In genomic region chr16:3594316-3595109, GRCh38 we compare ENCODE assay signal across 32 cellular contexts. TPM values are rescaled to one million over a fixed set of nuclear protein-coding genes. Genes with fewer than 3 reads are reported as not detected.
"Had no signal": no experiment of that assay in that cellular context is flagged by ENCODE, and none has a peak within 500 bp of the region (broad histone marks: within the 10 kb centered on the region; RNA-seq: fewer than 3 reads in every experiment).

No MANE protein-coding gene starts in this region.

- H3K27ac Mint-ChIP-seq: activated CD4-positive, alpha-beta memory T cell treated with anti-CD3 and anti-CD28 coated beads for 36 hours; activated naive CD4-positive, alpha-beta T cell treated with anti-CD3 and anti-CD28 coated beads, Interleukin-2, amount 10 ng/mL, durations not matched to agents 7 days and 5 days; activated naive CD8-positive, alpha-beta T cell treated with anti-CD3 and anti-CD28 coated beads, Interleukin-2, amount 10 ng/mL, durations not matched to agents 7 days and 5 days; brain; memory B cell; T-helper 2 cell treated with Interferon-gamma antibody and Interleukin-4, amounts not matched to agents 5 μg/mL and 100 μg/mL, for 36 hours; type B pancreatic cell had no signal

- H3K9me3 ChIP-seq: ascending aorta, heart left ventricle, ovary, prostate gland, vagina had no signal

- H3K27me3 Mint-ChIP-seq: activated CD4-positive, alpha-beta memory T cell treated with anti-CD3 and anti-CD28 coated beads for 36 hours; activated naive CD4-positive, alpha-beta T cell treated with anti-CD3 and anti-CD28 coated beads, Interleukin-2, amount 10 ng/mL, durations not matched to agents 7 days and 5 days; activated naive CD8-positive, alpha-beta T cell treated with anti-CD3 and anti-CD28 coated beads, Interleukin-2, amount 10 ng/mL, durations not matched to agents 7 days and 5 days; effector memory CD8-positive, alpha-beta T cell; memory B cell; naive thymus-derived CD8-positive, alpha-beta T cell; stimulated activated naive CD8-positive, alpha-beta T cell treated with anti-CD3 and anti-CD28 coated beads, Interleukin-15, amount 100 ng/mL, for 72 hours; type B pancreatic cell had no signal

- H3K27me3 ChIP-seq: ascending aorta, cardiac muscle cell, heart left ventricle, ovary, vagina had no signal

- H3K9me3 Mint-ChIP-seq: activated CD4-positive, alpha-beta memory T cell treated with anti-CD3 and anti-CD28 coated beads for 36 hours; activated naive CD4-positive, alpha-beta T cell treated with anti-CD3 and anti-CD28 coated beads, Interleukin-2, amount 10 ng/mL, durations not matched to agents 7 days and 5 days; activated naive CD8-positive, alpha-beta T cell treated with anti-CD3 and anti-CD28 coated beads, Interleukin-2, amount 10 ng/mL, durations not matched to agents 7 days and 5 days; effector memory CD8-positive, alpha-beta T cell; memory B cell; naive thymus-derived CD8-positive, alpha-beta T cell; stimulated activated naive CD8-positive, alpha-beta T cell treated with anti-CD3 and anti-CD28 coated beads, Interleukin-15, amount 100 ng/mL, for 72 hours; T-helper 2 cell treated with Interferon-gamma antibody and Interleukin-4, amounts not matched to agents 5 μg/mL and 100 μg/mL, for 36 hours; type B pancreatic cell had no signal

- ATAC-seq: effector memory CD8-positive, alpha-beta T cell; heart left ventricle; naive thymus-derived CD8-positive, alpha-beta T cell; sciatic nerve had no signal

- DNase-seq: activated CD4-positive, alpha-beta memory T cell treated with anti-CD3 and anti-CD28 coated beads for 36 hours; activated CD4-positive, alpha-beta T cell treated with anti-CD3 and anti-CD28 coated beads for 4 hours; activated CD8-positive, alpha-beta memory T cell treated with anti-CD3 and anti-CD28 coated beads, Interleukin-2, amount 50 U/mL, for 4 hours; activated gamma-delta T cell; activated naive CD4-positive, alpha-beta T cell treated with anti-CD3 and anti-CD28 coated beads, Interleukin-2, amount 10 ng/mL, durations not matched to agents 7 days and 5 days; activated naive CD8-positive, alpha-beta T cell treated with anti-CD3 and anti-CD28 coated beads, Interleukin-2, amount 10 ng/mL, durations not matched to agents 7 days and 5 days; activated T-cell treated with anti-CD3 and anti-CD28 coated beads, Interleukin-2, amount 50 U/mL, for 1 hour; cerebellar nuclear complex; effector memory CD8-positive, alpha-beta T cell; heart left ventricle; hypothalamus; naive thymus-derived CD8-positive, alpha-beta T cell; ovary; retina; stimulated activated CD4-positive, alpha-beta T cell treated with anti-CD3 and anti-CD28 coated beads, Interleukin-12 subunit alpha, Interleukin-12 subunit beta, amount 100 ng/mL, for 4 hours; stimulated activated CD4-positive, alpha-beta T cell treated with anti-CD3 and anti-CD28 coated beads, Interleukin-4, amount 100 ng/mL, for 1 hour; stimulated activated naive CD8-positive, alpha-beta T cell treated with anti-CD3 and anti-CD28 coated beads, Interleukin-15, amount 100 ng/mL, for 72 hours; substantia nigra; T-helper 1 cell had no signal

- H3K27ac ChIP-seq: ascending aorta, cardiac muscle cell, coronary artery, heart left ventricle, ovary, prostate gland, skin epidermis, vagina had no signal

- H3K4me3 Mint-ChIP-seq: activated CD4-positive, alpha-beta memory T cell treated with anti-CD3 and anti-CD28 coated beads for 36 hours; activated naive CD4-positive, alpha-beta T cell treated with anti-CD3 and anti-CD28 coated beads, Interleukin-2, amount 10 ng/mL, durations not matched to agents 7 days and 5 days; activated naive CD8-positive, alpha-beta T cell treated with anti-CD3 and anti-CD28 coated beads, Interleukin-2, amount 10 ng/mL, durations not matched to agents 7 days and 5 days; brain; effector memory CD8-positive, alpha-beta T cell; memory B cell; naive thymus-derived CD8-positive, alpha-beta T cell; stimulated activated naive CD8-positive, alpha-beta T cell treated with anti-CD3 and anti-CD28 coated beads, Interleukin-15, amount 100 ng/mL, for 72 hours; T-helper 2 cell treated with Interferon-gamma antibody and Interleukin-4, amounts not matched to agents 5 μg/mL and 100 μg/mL, for 36 hours; type B pancreatic cell had no signal

- H3K4me1 Mint-ChIP-seq: activated naive CD4-positive, alpha-beta T cell treated with anti-CD3 and anti-CD28 coated beads, Interleukin-2, amount 10 ng/mL, durations not matched to agents 7 days and 5 days; brain had no signal

- H3K4me1 ChIP-seq: ascending aorta, prostate gland, vagina had no signal

- H3K36me3 ChIP-seq: cardiac muscle cell, ovary, prostate gland had no signal

- H3K4me3 ChIP-seq: ascending aorta, cardiac muscle cell, coronary artery, heart left ventricle, ovary, prostate gland, skin epidermis, vagina had no signal

RNA-seq across cellular contexts. Expression of gene NLRC3, which starts 17.3 kb away (rescaled TPM):
- total RNA-seq: fibroblast of villous mesenchyme had no signal
- polyA plus RNA-seq: fibroblast of lung had no signal
